Comparison of ENCODE assay signal across 24 cellular contexts in genomic region chr2:88673363-88673762, GRCh38.
"Had no signal": no experiment of that assay in that cellular context is flagged by ENCODE, and none has a peak within 500 bp of the region (broad histone marks: within the 10 kb centered on the region; RNA-seq: fewer than 3 reads in every experiment).

No MANE protein-coding gene starts in this region.

- DNase-seq: activated CD4-positive, alpha-beta memory T cell treated with anti-CD3 and anti-CD28 coated beads for 36 hours; activated CD4-positive, alpha-beta T cell treated with anti-CD3 and anti-CD28 coated beads for 36 hours; activated CD4-positive, alpha-beta T cell treated with anti-CD3 and anti-CD28 coated beads, Interleukin-2, amount 10 ng/mL, durations not matched to agents 24 days and 14 days; activated CD4-positive, CD25-positive, alpha-beta regulatory T cell; activated CD4-positive, CD25-positive, alpha-beta regulatory T cell treated with anti-CD3 and anti-CD28 coated beads, Interleukin-2, amount 50 U/mL, for 72 hours; activated CD8-positive, alpha-beta memory T cell treated with anti-CD3 and anti-CD28 coated beads, Interleukin-2, amount 10 ng/mL, durations not matched to agents 7 days and 5 days; activated CD8-positive, alpha-beta memory T cell treated with anti-CD3 and anti-CD28 coated beads, Interleukin-2, amount 50 U/mL, for 4 hours; activated CD8-positive, alpha-beta T cell treated with anti-CD3 and anti-CD28 coated beads, Interleukin-2, amount 10 ng/mL, durations not matched to agents 7 days and 5 days; activated gamma-delta T cell; activated naive CD4-positive, alpha-beta T cell; activated naive CD4-positive, alpha-beta T cell treated with anti-CD3 and anti-CD28 coated beads, Interleukin-2, amount 10 ng/mL, durations not matched to agents 7 days and 5 days; activated naive CD8-positive, alpha-beta T cell treated with anti-CD3 and anti-CD28 coated beads, Interleukin-2, amount 10 ng/mL, durations not matched to agents 7 days and 5 days; activated T-cell treated with anti-CD3 and anti-CD28 coated beads, Interleukin-2, amount 50 U/mL, for 1 hour; activated T-cell treated with anti-CD3 and anti-CD28 coated beads, Interleukin-2, amount 50 U/mL, for 48 hours; central memory CD4-positive, alpha-beta T cell; cerebellar nuclear complex; dorsolateral prefrontal cortex; effector memory CD4-positive, alpha-beta T cell; endodermal cell; foreskin melanocyte; heart right ventricle; T-helper 2 cell had no signal

- ATAC-seq: activated CD4-positive, alpha-beta T cell treated with anti-CD3 and anti-CD28 coated beads for 36 hours; activated CD8-positive, alpha-beta memory T cell treated with anti-CD3 and anti-CD28 coated beads, Interleukin-2, amount 10 ng/mL, durations not matched to agents 7 days and 5 days; activated CD8-positive, alpha-beta T cell treated with anti-CD3 and anti-CD28 coated beads, Interleukin-2, amount 10 ng/mL, durations not matched to agents 7 days and 5 days; activated naive CD4-positive, alpha-beta T cell treated with anti-CD3 and anti-CD28 coated beads, Interleukin-2, amount 50 U/mL, for 72 hours; gastroesophageal sphincter; heart right ventricle had no signal
